ENCODE assay signal across 26 cellular contexts in the genomic region with DNA sequence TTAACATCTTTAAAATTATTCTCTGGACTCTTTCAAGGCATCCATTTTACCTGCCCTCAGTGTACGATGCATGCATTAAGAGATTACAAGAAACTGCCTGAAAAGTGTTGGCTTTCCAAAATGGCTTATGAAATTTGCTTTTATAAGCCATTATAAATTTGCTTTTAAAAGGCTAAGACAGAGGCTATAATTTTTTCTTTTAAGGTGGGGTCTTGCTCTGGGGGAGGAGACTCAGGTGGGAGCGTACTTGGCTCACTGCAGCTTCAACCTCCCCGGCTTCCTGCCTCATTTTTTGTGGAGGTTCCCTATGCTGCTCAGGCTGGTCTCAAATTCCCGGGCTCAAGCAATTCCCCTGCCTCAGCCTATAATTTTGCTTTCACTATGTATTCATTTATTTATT. TPM values are rescaled to one million over a fixed set of nuclear protein-coding genes. Genes with fewer than 3 reads are reported as not detected.
DNase-seq lines count a peak whose midpoint lies in the region; ATAC-seq, FAIRE-seq and TF ChIP-seq lines count a peak whose summit lies in the region.
"Had no signal": no experiment of that assay in that cellular context is flagged by ENCODE, and none has a peak within 500 bp of the region (broad histone marks: within the 10 kb centered on the region; RNA-seq: fewer than 3 reads in every experiment).

No MANE protein-coding gene starts in this region.

- TF ChIP-seq RAD21 in SK-N-SH (IDR thresholded peaks at IDR 0.05; ENCODE audit: low read length), result no peak
- TF ChIP-seq RAD21 in K562 (CRISPR knock-in tag; conservative IDR thresholded peaks at IDR 0.05 in 1 of 2, IDR thresholded peaks at IDR 0.05 in 1 of 2), result no peak

- WGBS in SK-N-SH (ENCODE audit: low lambda C conversion rate), result 97% methylated on average over 4 of the region's 4 CpGs
- 100% methylated on average over 4 of the region's 4 CpGs for WGBS in K562 (ENCODE audit: insufficient coverage, low coverage, missing lambda C conversion rate)

- intact Hi-C loops in K562 (cut with micrococcal nuclease), result no loop called here

- in situ Hi-C loops in K562 (cut with MboI), result no loop called here

- H3K4me3 Mint-ChIP-seq in stimulated activated naive CD8-positive, alpha-beta T cell treated with anti-CD3 and anti-CD28 coated beads, Interleukin-15, amount 100 ng/mL, for 72 hours, result no peak overlapping the region
- no peak overlapping the region for H3K4me3 Mint-ChIP-seq in activated naive CD8-positive, alpha-beta T cell treated with anti-CD3 and anti-CD28 coated beads, Interleukin-2, amount 50 U/mL, for 24 hours
- H3K4me3 Mint-ChIP-seq: CD8-positive, alpha-beta T cell had no signal

- peak; percentile 21; the same call in 1 of the 2 replicates for TF ChIP-seq POLR2A in K562 (conservative IDR thresholded peaks at IDR 0.05)

- H3K27ac Mint-ChIP-seq in stimulated activated naive CD8-positive, alpha-beta T cell treated with anti-CD3 and anti-CD28 coated beads, Interleukin-15, amount 100 ng/mL, for 72 hours, result peak overlapping the region in 1 of 2 donors; percentile 88
- H3K27ac Mint-ChIP-seq in activated naive CD8-positive, alpha-beta T cell treated with anti-CD3 and anti-CD28 coated beads, Interleukin-2, amount 50 U/mL, for 24 hours, result no peak overlapping the region

- H3K4me1 Mint-ChIP-seq in stimulated activated naive CD8-positive, alpha-beta T cell treated with anti-CD3 and anti-CD28 coated beads, Interleukin-15, amount 100 ng/mL, for 72 hours, result peaks cover 25% of the 10 kb centered on the region
- peaks cover 26% of the 10 kb centered on the region for H3K4me1 Mint-ChIP-seq in activated naive CD8-positive, alpha-beta T cell treated with anti-CD3 and anti-CD28 coated beads, Interleukin-2, amount 50 U/mL, for 24 hours

- no peaks in the 10 kb centered on the region; a peak in 1 of 4 replicates for H3K4me1 ChIP-seq in SK-N-SH (ENCODE audit: control insufficient read depth in 1 of 2, insufficient read depth in 2 of 2, low read depth in 1 of 2, low read length in 1 of 2)
- H3K4me1 ChIP-seq in K562 (replicated peaks in 1 of 2; ENCODE audit: control insufficient read depth in 2 of 2, insufficient read depth in 2 of 2, low read length in 2 of 2), result no peaks in the 10 kb centered on the region
- H3K4me1 ChIP-seq: BLaER1 treated with 17β-estradiol and CSF1 and Interleukin-3, amounts not matched to agents 10 nM and 100 nM had no signal

- CTCF ChIA-PET in SK-N-SH (lab: Yijun Ruan, JAX) (interaction anchor here (1.8 kb wide), 1 partner anchor 260 kb away, joined by 7 read pairs; no protein-coding TSS in a partner anchor), K562 (lab: Yijun Ruan, JAX; ENCODE audit: low intra/inter-chr PET ratio) (no interaction called here)

- H3K27me3 ChIP-seq in SK-N-SH (ENCODE audit: insufficient read depth), result no peaks in the 10 kb centered on the region
- no peaks in the 10 kb centered on the region for H3K27me3 ChIP-seq in K562 (ENCODE audit: control insufficient read depth in 2 of 2, insufficient read depth in 2 of 2, low read length in 2 of 2)
- H3K27me3 ChIP-seq: BLaER1 treated with 17β-estradiol and CSF1 and Interleukin-3, amounts not matched to agents 10 nM and 100 nM; MG63 had no signal

- peaks cover 72% of the 10 kb centered on the region for H3F3A ChIP-seq in SK-N-SH (replicated peaks; ENCODE audit: insufficient read depth)

- H3K4me3 ChIP-seq in SK-N-SH (ENCODE audit: low read depth in 2 of 2, low read length in 1 of 2), result no peak overlapping the region
- H3K4me3 ChIP-seq in K562, result no peak overlapping the region
- H3K4me3 ChIP-seq: BLaER1 treated with 17β-estradiol and CSF1 and Interleukin-3, amounts not matched to agents 10 nM and 100 nM; MG63; SK-N-MC had no signal

- H3K9me1 ChIP-seq in K562 (ENCODE audit: control insufficient read depth, insufficient read depth, low read length), result no peaks in the 10 kb centered on the region

- peaks cover 97% of the 10 kb centered on the region for H4K20me1 ChIP-seq in SK-N-SH (ENCODE audit: insufficient read depth)
- peaks cover 16% of the 10 kb centered on the region for H4K20me1 ChIP-seq in K562 (replicated peaks; ENCODE audit: control insufficient read depth, insufficient read depth, low read length)

- BruUV-seq in K562 (replicated peaks; lab: Mats Ljungman, UMichigan), result no TSS peak

- TF ChIP-seq CTCF in SK-N-SH (IDR thresholded peaks at IDR 0.05), result no peak
- no peak for TF ChIP-seq CTCF in K562 (IDR thresholded peaks at IDR 0.05 in 2 of 3, conservative IDR thresholded peaks at IDR 0.05 in 1 of 3; ENCODE audit: insufficient read depth in 2 of 3, low read depth in 1 of 3, low read length in 3 of 3)

- H3K9me3 Mint-ChIP-seq in stimulated activated naive CD8-positive, alpha-beta T cell treated with anti-CD3 and anti-CD28 coated beads, Interleukin-15, amount 100 ng/mL, for 72 hours, result no peaks in the 10 kb centered on the region
- no peaks in the 10 kb centered on the region for H3K9me3 Mint-ChIP-seq in activated naive CD8-positive, alpha-beta T cell treated with anti-CD3 and anti-CD28 coated beads, Interleukin-2, amount 50 U/mL, for 24 hours
- H3K9me3 Mint-ChIP-seq: CD8-positive, alpha-beta T cell had no signal

- H3K9ac ChIP-seq in SK-N-SH, result no peak overlapping the region
- no peak overlapping the region for H3K9ac ChIP-seq in K562 (ENCODE audit: insufficient read depth in 1 of 2, low read depth in 2 of 2, low read length in 2 of 2)
- H3K9ac ChIP-seq: BLaER1 treated with 17β-estradiol and CSF1 and Interleukin-3, amounts not matched to agents 10 nM and 100 nM had no signal

- peaks cover 95% of the 10 kb centered on the region for H3K36me3 Mint-ChIP-seq in activated naive CD8-positive, alpha-beta T cell treated with anti-CD3 and anti-CD28 coated beads, Interleukin-2, amount 50 U/mL, for 24 hours (ENCODE audit: low read depth)

- FAIRE-seq in K562 (lab: Jason Lieb, UNC), result no peak
- FAIRE-seq: G401.6, GM19239, HTR-8/SVneo had no signal

- no peaks in the 10 kb centered on the region for H3K9me2 ChIP-seq in SK-N-SH

- H3K9me3 ChIP-seq in SK-N-SH (no peaks in the 10 kb centered on the region), K562 (replicated peaks; ENCODE audit: control insufficient read depth, insufficient read depth, low read depth, low read length) (no peaks in the 10 kb centered on the region)
- H3K9me3 ChIP-seq: BLaER1 treated with 17β-estradiol and CSF1 and Interleukin-3, amounts not matched to agents 10 nM and 100 nM; MG63 had no signal

- no peak overlapping the region for H3K27ac ChIP-seq in SK-N-SH (ENCODE audit: low read depth in 2 of 2, low read length in 1 of 2)
- no peak overlapping the region for H3K27ac ChIP-seq in K562 (ENCODE audit: extremely low read depth, low read depth, low read length)
- H3K27ac ChIP-seq: 22Rv1; BLaER1 treated with 17β-estradiol and CSF1 and Interleukin-3, amounts not matched to agents 10 nM and 100 nM; SK-N-MC had no signal

- TF ChIP-seq EP300 in SK-N-SH (IDR thresholded peaks at IDR 0.05; ENCODE audit: borderline replicate concordance in 1 of 2, low read depth in 1 of 2, low read length in 1 of 2), result no peak
- no peak for TF ChIP-seq EP300 in K562 (IDR thresholded peaks at IDR 0.05; ENCODE audit: low read length)

- H2AFZ ChIP-seq in SK-N-SH (ENCODE audit: low read depth), result no peak overlapping the region
- no peak overlapping the region for H2AFZ ChIP-seq in K562 (ENCODE audit: low read depth, low read length)

- no peak overlapping the region for H3K4me2 ChIP-seq in SK-N-SH
- no peak overlapping the region for H3K4me2 ChIP-seq in K562 (ENCODE audit: insufficient read depth, low read length)
- H3K4me2 ChIP-seq: BLaER1 treated with 17β-estradiol and CSF1 and Interleukin-3, amounts not matched to agents 10 nM and 100 nM had no signal

- ATAC-seq in SK-N-SH treated with all-trans-retinoic acid at 6 μM for 48 hours, result peak; percentile 8; the same call in 1 of the 3 replicates
- ATAC-seq in stimulated activated naive CD8-positive, alpha-beta T cell treated with anti-CD3 and anti-CD28 coated beads, Interleukin-15, Interleukin-2, amounts not matched to agents 100 U/mL and 50 U/mL, for 24 hours, result peak; percentile 9
- no peak for ATAC-seq in stimulated activated naive CD8-positive, alpha-beta T cell treated with anti-CD3 and anti-CD28 coated beads, Interleukin-15, amount 100 ng/mL, for 72 hours
- no peak for ATAC-seq in K562
- no peak for ATAC-seq in activated naive CD8-positive, alpha-beta T cell treated with anti-CD3 and anti-CD28 coated beads, Interleukin-2, amount 50 U/mL, for 24 hours
- ATAC-seq: CD8-positive, alpha-beta T cell had no signal

- peaks cover 97 to 99% of the 10 kb centered on the region in 2 experiments for H3K36me3 ChIP-seq in SK-N-SH (replicated peaks in 1 of 2; ENCODE audit: control insufficient read depth in 1 of 2, insufficient read depth in 2 of 2, low read length in 1 of 2)
- peaks cover 100% of the 10 kb centered on the region for H3K36me3 ChIP-seq in K562 (ENCODE audit: control insufficient read depth, insufficient read depth, low read length)

- POLR2A ChIA-PET in SK-N-SH (lab: Yijun Ruan, JAX), result no interaction called here
- POLR2A ChIA-PET in K562 (lab: Yijun Ruan, JAX), result interaction anchor here (1.4 to 8.7 kb wide), 5 partner anchors 7 to 17 kb away, joined by 3 to 64 read pairs (median 18); a partner anchor contains a TSS

- H3K79me2 ChIP-seq in SK-N-SH (ENCODE audit: insufficient read depth) (peaks cover 99% of the 10 kb centered on the region), K562 (ENCODE audit: control insufficient read depth, insufficient read depth, low read length) (peaks cover 55% of the 10 kb centered on the region)

- DNase-seq in SK-N-SH (no peak), K562 (ENCODE audit: extremely low read depth in 1 of 4, low spot score in 3 of 4) (no peak), ecto neural progenitor cell (ENCODE audit: low spot score) (no peak), Kasumi-1 (lab: John Stamatoyannopoulos, UW) (no peak)
- DNase-seq in stimulated activated naive CD8-positive, alpha-beta T cell treated with anti-CD3 and anti-CD28 coated beads, Interleukin-15, Interleukin-2, amounts not matched to agents 100 U/mL and 50 U/mL, for 24 hours, result no peak
- no peak for DNase-seq in stimulated activated naive CD8-positive, alpha-beta T cell treated with anti-CD3 and anti-CD28 coated beads, Interleukin-15, amount 100 ng/mL, for 72 hours
- no peak for DNase-seq in activated naive CD8-positive, alpha-beta T cell treated with anti-CD3 and anti-CD28 coated beads, Interleukin-2, amount 50 U/mL, for 24 hours
- DNase-seq: CD8-positive, alpha-beta T cell; GOT3; IMR-90; MG63; NCI-H1048; NCI-H1436; NCI-H187 treated with DMSO at 0.1 percent for 48 hours; NCI-H2107; NCI-H446 treated with DMSO at 0.1 percent for 48 hours; NCI-H526 treated with DMSO at 0.1 percent for 48 hours; RPMI8226; SHP77 treated with DMSO at 0.1 percent for 48 hours had no signal

- no peaks in the 10 kb centered on the region for H3K27me3 Mint-ChIP-seq in stimulated activated naive CD8-positive, alpha-beta T cell treated with anti-CD3 and anti-CD28 coated beads, Interleukin-15, amount 100 ng/mL, for 72 hours
- no peaks in the 10 kb centered on the region for H3K27me3 Mint-ChIP-seq in activated naive CD8-positive, alpha-beta T cell treated with anti-CD3 and anti-CD28 coated beads, Interleukin-2, amount 50 U/mL, for 24 hours

RNA-seq across cellular contexts. Expression of a gene that starts 17.6 kb away (rescaled TPM):
- 192 and 212 TPM in 2 replicates for polyA plus RNA-seq in SK-N-SH (2012; rRNA removed)
- 185 and 204 TPM in 2 replicates for polyA plus RNA-seq in SK-N-SH (2012; cell fraction: cytosol; rRNA removed)
- 311 and 484 TPM in 2 replicates for polyA plus RNA-seq in SK-N-SH (2012; cell fraction: nucleus; rRNA removed)
- total RNA-seq in K562 (2011; cell fraction: chromatin; rRNA removed; ENCODE audit: low replicate concordance), result 267 and 677 TPM in 2 replicates
- 155 and 196 TPM in 2 replicates for total RNA-seq in K562 (2011; cell fraction: nucleolus; rRNA removed)
- 358 and 568 TPM in 2 replicates for total RNA-seq in K562 (2011; cell fraction: nucleoplasm; rRNA removed)
- total RNA-seq in K562 (2014; rRNA removed), result 345 and 451 TPM in 2 replicates
- 278 and 286 TPM in 2 replicates for total RNA-seq in K562 (2014; rRNA removed; fragmentation: Illumina TruSeq; extraction: Trizol)
- 385 and 411 TPM in 2 replicates for total RNA-seq in K562 (2015; rRNA removed; fragmentation: Illumina TruSeq; extraction: Trizol)
- total RNA-seq in K562 (2021), result 244 and 254 TPM in 2 replicates
- 224 and 295 TPM in 2 replicates for polyA plus RNA-seq in K562 (2011; rRNA removed)
- 154 and 160 TPM in 2 replicates for polyA plus RNA-seq in K562 (2011; cell fraction: cytosol; rRNA removed)
- polyA plus RNA-seq in K562 (2011; cell fraction: nucleus; rRNA removed), result 311 and 318 TPM in 2 replicates
- polyA plus RNA-seq in K562 (2012), result 166 and 283 TPM in 2 replicates
- 285 and 300 TPM in 2 replicates for polyA plus RNA-seq in K562 (2014; fragmentation: Illumina TruSeq; extraction: Trizol)
- polyA plus RNA-seq in K562 (2014; fragmentation: Nextera tagmentation; extraction: Ambion mirVana), result 100 to 1,000 TPM; 105 to 132 TPM
- 260 and 286 TPM in 2 replicates for polyA plus RNA-seq in K562 (2014; rRNA removed)
- 355 and 364 TPM in 2 replicates for polyA minus RNA-seq in K562 (2011; rRNA and poly(A)+ RNA removed)
- polyA minus RNA-seq in K562 (2011; cell fraction: cytosol; rRNA and poly(A)+ RNA removed), result 218 and 232 TPM in 2 replicates
- 402 and 570 TPM in 2 replicates for polyA minus RNA-seq in K562 (2011; cell fraction: nucleus; rRNA and poly(A)+ RNA removed)

Comparison
In these comparisons a context has a peak if more than half of its experiments do, and no peak if none do; other contexts are left out.
1. ATAC-seq: peak in SK-N-SH treated with all-trans-retinoic acid at 6 μM for 48 hours (single experiment) and stimulated activated naive CD8-positive, alpha-beta T cell treated with anti-CD3 and anti-CD28 coated beads, Interleukin-15, Interleukin-2, amounts not matched to agents 100 U/mL and 50 U/mL, for 24 hours (single experiment); none in stimulated activated naive CD8-positive, alpha-beta T cell treated with anti-CD3 and anti-CD28 coated beads, Interleukin-15, amount 100 ng/mL, for 72 hours (single experiment), K562 (single experiment) and activated naive CD8-positive, alpha-beta T cell treated with anti-CD3 and anti-CD28 coated beads, Interleukin-2, amount 50 U/mL, for 24 hours (single experiment).